In genomic region chr4:75514949-75515612, GRCh38 we compare ENCODE assay signal across 8 cellular contexts. TPM values are rescaled to one million over a fixed set of nuclear protein-coding genes. Genes with fewer than 3 reads are reported as not detected.
DNase-seq lines count a peak whose midpoint lies in the region; ATAC-seq and TF ChIP-seq lines count a peak whose summit lies in the region.

No MANE protein-coding gene starts in this region.

- H3K27me3 ChIP-seq in GM06990 (replicated peaks; ENCODE audit: control insufficient read depth, insufficient read depth, low read length), result no peaks in the 10 kb centered on the region
- H3K27me3 ChIP-seq in Panc1 (ENCODE audit: control insufficient read depth, insufficient read depth, low read length), result no peaks in the 10 kb centered on the region
- no peaks in the 10 kb centered on the region for H3K27me3 ChIP-seq in effector memory CD4-positive, alpha-beta T cell (replicated peaks; ENCODE audit: control insufficient read depth, insufficient read depth, low read length, poor library complexity, severe bottlenecking)

- H3K4me1 Mint-ChIP-seq in nephron progenitor cell, result peaks cover 25% of the 10 kb centered on the region

- no TSS peak for BruUV-seq in Panc1 (replicated peaks; lab: Mats Ljungman, UMichigan)

- no peak for TF ChIP-seq CTCF in GM06990 (IDR thresholded peaks at IDR 0.05; ENCODE audit: insufficient read depth, low read length, poor library complexity, severe bottlenecking)
- TF ChIP-seq CTCF in Panc1 (IDR thresholded peaks at IDR 0.05), result no peak
- TF ChIP-seq CTCF in nephron progenitor cell (IDR thresholded peaks at IDR 0.05), result no peak

- H3K36me3 Mint-ChIP-seq in nephron progenitor cell (ENCODE audit: low read depth), result peaks cover 39% of the 10 kb centered on the region

- CTCF ChIA-PET in Panc1 (lab: Charles Lee), result no interaction called here

- H3K4me3 ChIP-seq in GM06990 (replicated peaks; ENCODE audit: low read depth, low read length), result peak overlapping the region; percentile 64
- peak overlapping the region; percentile 91 to 92 for H3K4me3 ChIP-seq in Panc1 (ENCODE audit: low read depth in 2 of 2, low read length in 2 of 2)
- peak overlapping the region; percentile 83 for H3K4me3 ChIP-seq in effector memory CD4-positive, alpha-beta T cell (ENCODE audit: insufficient read depth, low read depth, low read length, poor library complexity, severe bottlenecking)

- intact Hi-C loops in Panc1 (cut with micrococcal nuclease; ENCODE audit: unreplicated experiment), result no loop called here

- ATAC-seq in GM21825 (IDR thresholded peaks at IDR 0.05; ENCODE audit: unreplicated experiment) (peak; percentile 2), Panc1 (no peak; the same call in 1 of the 2 replicates), GM21786 (IDR thresholded peaks at IDR 0.05; ENCODE audit: unreplicated experiment) (no peak)

- peaks cover 11% of the 10 kb centered on the region for H3K4me1 ChIP-seq in Panc1 (ENCODE audit: control insufficient read depth, insufficient read depth, low read length)
- peaks cover 31% of the 10 kb centered on the region for H3K4me1 ChIP-seq in effector memory CD4-positive, alpha-beta T cell (ENCODE audit: control insufficient read depth, insufficient read depth, low read length, poor library complexity, severe bottlenecking)

- H3K36me3 ChIP-seq in GM06990 (ENCODE audit: control insufficient read depth, insufficient read depth, low read length), result peaks cover 3% of the 10 kb centered on the region
- H3K36me3 ChIP-seq in Panc1 (ENCODE audit: control insufficient read depth, insufficient read depth, low read length), result peaks cover 7% of the 10 kb centered on the region
- peaks cover 9% of the 10 kb centered on the region for H3K36me3 ChIP-seq in effector memory CD4-positive, alpha-beta T cell (ENCODE audit: control insufficient read depth, insufficient read depth, low read length)

- H3K27me3 Mint-ChIP-seq in nephron progenitor cell (ENCODE audit: low read depth, poor library complexity), result no peaks in the 10 kb centered on the region

- H3K9me3 ChIP-seq in Panc1 (ENCODE audit: control insufficient read depth, insufficient read depth, low read depth, low read length), result no peaks in the 10 kb centered on the region
- no peaks in the 10 kb centered on the region for H3K9me3 ChIP-seq in effector memory CD4-positive, alpha-beta T cell (ENCODE audit: control insufficient read depth, low read length)

- H3K27ac Mint-ChIP-seq in nephron progenitor cell, result peak overlapping the region; percentile 87

- H3K9me3 Mint-ChIP-seq in nephron progenitor cell, result peaks cover 16% of the 10 kb centered on the region

- in situ Hi-C loops in Panc1 (cut with HindIII; ENCODE audit: low pct_unique_long_range_greater_than_20kb, low sequenced_read_pairs), result no loop called here

- POLR2A ChIA-PET in Panc1 (lab: Charles Lee), result interaction anchor here (0.6 kb wide), 1 partner anchor 1547 kb away, joined by 3 read pairs; no protein-coding TSS in a partner anchor

- no peak overlapping the region for H3K4me3 Mint-ChIP-seq in nephron progenitor cell

- DNase-seq in GM06990 (ENCODE audit: extremely low read depth, insufficient read length) (peak; percentile 27), Panc1 (ENCODE audit: low read depth, low spot score) (no peak), nephron progenitor cell (no peak), kidney tubule cell (ENCODE audit: low spot score) (no peak), LoVo (ENCODE audit: low spot score) (no peak)
- DNase-seq in effector memory CD4-positive, alpha-beta T cell, result peak in 1 of 3 donors; percentile 8

- H3K27ac ChIP-seq in Panc1 (ENCODE audit: low read length), result peak overlapping the region; percentile 94
- H3K27ac ChIP-seq in effector memory CD4-positive, alpha-beta T cell (ENCODE audit: insufficient read depth, low read length, poor library complexity, severe bottlenecking), result peak overlapping the region; percentile 88

RNA-seq across cellular contexts. Expression of gene THAP6, which starts 0.8 kb away (rescaled TPM):
- total RNA-seq in Panc1 (2021; ENCODE audit: unreplicated experiment), result 13.9 TPM
- polyA plus RNA-seq in Panc1 (2012; ENCODE audit: insufficient read length), result 3.7 TPM

RNA-seq across cellular contexts. Expression of gene RCHY1, which starts 0.9 kb away (rescaled TPM):
- 17.1 TPM for total RNA-seq in Panc1 (2021; ENCODE audit: unreplicated experiment)
- polyA plus RNA-seq in Panc1 (2012; ENCODE audit: insufficient read length), result 18.7 TPM

RNA-seq across cellular contexts. Expression of gene ODAPH, which starts 40.8 kb away (rescaled TPM):
- total RNA-seq in Panc1 (2021; ENCODE audit: unreplicated experiment), result not detected
- polyA plus RNA-seq in Panc1 (2012; ENCODE audit: insufficient read length), result not detected
